ENCODE assay signal across 8 cellular contexts in genomic region chr18:79399275-79400081, GRCh38. TPM values are rescaled to one million over a fixed set of nuclear protein-coding genes. Genes with fewer than 3 reads are reported as not detected.
A peak's percentile ranks its signal among the peaks of the same experiment; 100 is the strongest.
DNase-seq lines count a peak whose midpoint lies in the region; ATAC-seq, FAIRE-seq and TF ChIP-seq lines count a peak whose summit lies in the region.

No MANE protein-coding gene starts in this region.

- H3K27me3 ChIP-seq in endothelial cell of umbilical vein (ENCODE audit: control insufficient read depth in 2 of 2, insufficient read depth in 2 of 2, low read length in 2 of 2) (no peaks in the 10 kb centered on the region), neuronal stem cell (ENCODE audit: control insufficient read depth in 3 of 3, insufficient read depth in 3 of 3, low read depth in 1 of 3, low read length in 3 of 3) (peaks cover 36 to 80% (median 41%) of the 10 kb centered on the region in 3 experiments)

- H3K9ac ChIP-seq in endothelial cell of umbilical vein (replicated peaks; ENCODE audit: extremely low read depth, insufficient read depth, low read length) (peak overlapping the region; percentile 45), neuronal stem cell (ENCODE audit: low read depth, low read length, poor library complexity) (no peak overlapping the region)

- H2AK5ac ChIP-seq in neuronal stem cell (ENCODE audit: low read depth, low read length), result peak overlapping the region; percentile 81

- no peak overlapping the region for H4K91ac ChIP-seq in neuronal stem cell (ENCODE audit: low read depth, low read length, poor library complexity)

- DNase-seq in RWPE1 (ENCODE audit: low spot score) (no peak), endothelial cell of umbilical vein (ENCODE audit: low read depth, low spot score) (peak; percentile 36), neuronal stem cell (ENCODE audit: low spot score) (no peak), GM19238 (ENCODE audit: insufficient read length, low spot score) (no peak), GM03348 (ENCODE audit: low spot score) (no peak), LoVo (ENCODE audit: low spot score) (no peak)

- no peak overlapping the region for H2BK12ac ChIP-seq in neuronal stem cell (ENCODE audit: low read length)

- POLR2A ChIA-PET in RWPE1 (lab: Yijun Ruan, JAX; ENCODE audit: low non-redundant PET) (no interaction called here), endothelial cell of umbilical vein (lab: Charles Lee) (no interaction called here)

- dilution Hi-C loops in endothelial cell of umbilical vein (cut with MboI; ENCODE audit: extremely low pct_ligation_motif_present, low sequenced_read_pairs), result no loop called here

- peak; percentile 13 for ATAC-seq in GM18498 (IDR thresholded peaks at IDR 0.05; ENCODE audit: unreplicated experiment)
- ATAC-seq in GM18517 (IDR thresholded peaks at IDR 0.05; ENCODE audit: unreplicated experiment), result no peak

- H3K27ac ChIP-seq in RWPE1 (peak overlapping the region; percentile 64), endothelial cell of umbilical vein (ENCODE audit: insufficient read depth, low read depth, low read length) (peak overlapping the region; percentile 39), neuronal stem cell (replicated peaks; ENCODE audit: low read length) (no peak overlapping the region)

- no peak overlapping the region for H2BK120ac ChIP-seq in neuronal stem cell (ENCODE audit: low read depth, low read length)

- H3K4me3 ChIP-seq in endothelial cell of umbilical vein (replicated peaks in 1 of 3; ENCODE audit: insufficient read depth in 1 of 3, low read depth in 1 of 3, low read length in 3 of 3) (peak overlapping the region; percentile 19 to 44 (median 31)), neuronal stem cell (ENCODE audit: low read length in 2 of 2) (peak overlapping the region; percentile 31 to 71)

- H4K8ac ChIP-seq in neuronal stem cell (ENCODE audit: low read depth, low read length), result no peak overlapping the region

- H2BK15ac ChIP-seq in neuronal stem cell (ENCODE audit: low read length), result peak overlapping the region; percentile 97

- intact Hi-C loops in endothelial cell of umbilical vein (cut with micrococcal nuclease), result no loop called here

- CTCF ChIA-PET in RWPE1 (lab: Yijun Ruan, JAX), result interaction anchor here (1.0 kb wide), 1 partner anchor 18 kb away, joined by 4 read pairs; no protein-coding TSS in a partner anchor
- CTCF ChIA-PET in endothelial cell of umbilical vein (lab: Charles Lee), result no interaction called here

- H3K4me2 ChIP-seq in endothelial cell of umbilical vein (ENCODE audit: insufficient read depth, low read length) (peak overlapping the region; percentile 52), neuronal stem cell (ENCODE audit: insufficient read depth, low read length, poor library complexity, severe bottlenecking) (peak overlapping the region; percentile 57)

- H2AFZ ChIP-seq in endothelial cell of umbilical vein (ENCODE audit: low read depth, low read length) (peak overlapping the region; percentile 17), neuronal stem cell (ENCODE audit: low read length) (peak overlapping the region; percentile 86)

- no peaks in the 10 kb centered on the region for H3K79me1 ChIP-seq in neuronal stem cell (ENCODE audit: low read depth, low read length)

- TF ChIP-seq POLR2A in endothelial cell of umbilical vein (IDR thresholded peaks at IDR 0.05; ENCODE audit: low read depth, low read length), result no peak

- TF ChIP-seq CTCF in RWPE1 (conservative IDR thresholded peaks at IDR 0.05; ENCODE audit: low read depth) (no peak), endothelial cell of umbilical vein (IDR thresholded peaks at IDR 0.05; ENCODE audit: extremely low read depth in 1 of 2, insufficient read depth in 1 of 2, low read depth in 1 of 2, low read length in 2 of 2) (no peak)

- H3K9me3 ChIP-seq in endothelial cell of umbilical vein (replicated peaks; ENCODE audit: control insufficient read depth, insufficient read depth, low read length), result no peaks in the 10 kb centered on the region
- no peaks in the 10 kb centered on the region for H3K9me3 ChIP-seq in neuronal stem cell (replicated peaks in 1 of 2; ENCODE audit: control insufficient read depth in 2 of 2, insufficient read depth in 1 of 2, low read depth in 1 of 2, low read length in 2 of 2)

- H3K36me3 ChIP-seq in endothelial cell of umbilical vein (ENCODE audit: control insufficient read depth in 2 of 2, extremely low read depth in 1 of 2, insufficient read depth in 2 of 2, low read length in 2 of 2) (no peaks in the 10 kb centered on the region), neuronal stem cell (replicated peaks in 1 of 2; ENCODE audit: control insufficient read depth in 2 of 2, insufficient read depth in 2 of 2, low read length in 2 of 2) (no peaks in the 10 kb centered on the region)

- H3K79me2 ChIP-seq in endothelial cell of umbilical vein (ENCODE audit: control insufficient read depth, insufficient read depth, low read length), result peaks cover 15% of the 10 kb centered on the region

- peak overlapping the region; percentile 94 for H3K18ac ChIP-seq in neuronal stem cell (ENCODE audit: low read length)

- FAIRE-seq in endothelial cell of umbilical vein (lab: Jason Lieb, UNC), result peak; percentile 54

- H4K20me1 ChIP-seq in endothelial cell of umbilical vein (replicated peaks; ENCODE audit: control insufficient read depth, extremely low read depth, insufficient read depth, low read length), result no peaks in the 10 kb centered on the region

- no peaks in the 10 kb centered on the region for H3K9me1 ChIP-seq in endothelial cell of umbilical vein (replicated peaks; ENCODE audit: control insufficient read depth, extremely low read depth, insufficient read depth, low read length)

- no TSS peak for BruUV-seq in endothelial cell of umbilical vein (replicated peaks; lab: Mats Ljungman, UMichigan)

- H2BK5ac ChIP-seq in neuronal stem cell (ENCODE audit: low read length), result peak overlapping the region; percentile 24

- no peak overlapping the region for H3K14ac ChIP-seq in neuronal stem cell (ENCODE audit: low read length)

- no CpG with 5 or more reads among the region's 79 CpGs for WGBS in neuronal stem cell (ENCODE audit: extremely low coverage in 2 of 2, insufficient read length in 2 of 2, insufficient replicate concordance in 1 of 2), 2 donors

- no peak overlapping the region for H3K4ac ChIP-seq in neuronal stem cell (ENCODE audit: low read length)

- H3K23ac ChIP-seq in neuronal stem cell (ENCODE audit: low read depth, low read length, poor library complexity), result peak overlapping the region; percentile 31

- peaks cover 55% of the 10 kb centered on the region for H3K4me1 ChIP-seq in endothelial cell of umbilical vein (ENCODE audit: control insufficient read depth, extremely low read depth, insufficient read depth, low read length)
- H3K4me1 ChIP-seq in neuronal stem cell (ENCODE audit: control insufficient read depth in 2 of 2, insufficient read depth in 1 of 2, low read depth in 1 of 2, low read length in 2 of 2), result peaks cover 7 to 13% of the 10 kb centered on the region in 2 donors

TF ChIP-seq in endothelial cell of umbilical vein, 7 proteins besides CTCF, POLR2A, EP300 and RAD21:
- TF ChIP-seq EZH2 (IDR thresholded peaks at IDR 0.05; ENCODE audit: borderline replicate concordance, low read depth, low read length, severe bottlenecking) (no peak), FOS (IDR thresholded peaks at IDR 0.05; ENCODE audit: borderline replicate concordance, insufficient read depth, low read length) (no peak), JUN (IDR thresholded peaks at IDR 0.05; ENCODE audit: borderline replicate concordance, insufficient read depth, insufficient read length, low read depth) (no peak), POLR2AphosphoS5 (IDR thresholded peaks at IDR 0.05; ENCODE audit: insufficient read depth, low read depth, low read length) (no peak)

RNA-seq across cellular contexts. Expression of gene NFATC1, which starts 3.7 kb away (rescaled TPM):
- total RNA-seq in endothelial cell of umbilical vein, result 26.8 and 30.0 TPM in 2 replicates
- polyA plus RNA-seq in endothelial cell of umbilical vein, result 11.1 and 13.6 TPM in 2 replicates
- polyA plus RNA-seq in endothelial cell of umbilical vein (2011; cell fraction: cytosol; rRNA removed), result 10.6 and 12.8 TPM in 2 replicates
- polyA plus RNA-seq in endothelial cell of umbilical vein (2011; cell fraction: nucleus; rRNA removed), result 20.2 and 22.3 TPM in 2 replicates
- polyA plus RNA-seq in endothelial cell of umbilical vein (2012), result 14.0 and 17.1 TPM in 2 replicates
- 11.6 and 15.7 TPM in 2 replicates for polyA minus RNA-seq in endothelial cell of umbilical vein
- polyA minus RNA-seq in endothelial cell of umbilical vein (2011; cell fraction: cytosol; rRNA and poly(A)+ RNA removed), result 0.61 TPM
- 15.2 and 41.1 TPM in 2 replicates for polyA minus RNA-seq in endothelial cell of umbilical vein (2011; cell fraction: nucleus; rRNA and poly(A)+ RNA removed)
- polyA plus RNA-seq in neuronal stem cell (2013, experiment 1 of 2), result 4.7 TPM
- 5.2 TPM for polyA plus RNA-seq in neuronal stem cell (2013, experiment 2 of 2)
